8 cellular contexts compared by ENCODE assay signal in genomic region chr10:3887885-3888476, GRCh38.
A peak's percentile ranks its signal among the peaks of the same experiment; 100 is the strongest.
DNase-seq lines count a peak whose midpoint lies in the region; ATAC-seq and TF ChIP-seq lines count a peak whose summit lies in the region.

No MANE protein-coding gene starts in this region.

- BruUV-seq in Calu3 (replicated peaks; lab: Mats Ljungman, UMichigan), result no TSS peak

- intact Hi-C loops in Calu3 (cut with micrococcal nuclease; ENCODE audit: unreplicated experiment), result loop anchor here (1.0 to 10.0 kb wide), 4 partner anchors 36 to 777 kb away; no protein-coding TSS in a partner anchor

- DNase-seq in Calu3 (peak; percentile 72), NT2/D1 (ENCODE audit: low read depth, low spot score) (peak; percentile 59), kidney epithelial cell (ENCODE audit: low read depth) (peak; percentile 94), ureter (ENCODE audit: low spot score) (no peak), SHP77 (lab: John Stamatoyannopoulos, UW) (no peak)
- no peak for DNase-seq in activated naive CD8-positive, alpha-beta T cell treated with anti-CD3 and anti-CD28 coated beads, Interleukin-2, amount 50 U/mL, for 24 hours
- peak in 2 of 3 experiments; percentile 38 to 49 for DNase-seq in stimulated activated CD4-positive, alpha-beta T cell treated with anti-CD3 and anti-CD28 coated beads, TNF-alpha, amount 100 ng/mL, for 24 hours (ENCODE audit: low read depth in 3 of 3)

- H3K9me3 ChIP-seq in NT2/D1 (ENCODE audit: insufficient read depth, low read length), result no peaks in the 10 kb centered on the region

- H3K4me3 ChIP-seq in NT2/D1 (ENCODE audit: insufficient read length, low read depth) (no peak overlapping the region), kidney epithelial cell (ENCODE audit: low read depth, low read length) (no peak overlapping the region)

- H3K27me3 ChIP-seq in NT2/D1 (ENCODE audit: insufficient read depth, insufficient read length) (no peaks in the 10 kb centered on the region), kidney epithelial cell (ENCODE audit: control insufficient read depth, insufficient read depth, low read length) (no peaks in the 10 kb centered on the region)

- H3K9me3 Mint-ChIP-seq in Calu3 (ENCODE audit: low read depth, unreplicated experiment), result no peaks in the 10 kb centered on the region
- H3K9me3 Mint-ChIP-seq in activated naive CD8-positive, alpha-beta T cell treated with anti-CD3 and anti-CD28 coated beads, Interleukin-2, amount 50 U/mL, for 24 hours, result no peaks in the 10 kb centered on the region

- peaks cover 7% of the 10 kb centered on the region for H3K4me1 ChIP-seq in NT2/D1 (ENCODE audit: insufficient read depth, insufficient read length)

- H3K36me3 ChIP-seq in NT2/D1 (ENCODE audit: insufficient read depth, insufficient read length, low read length) (no peaks in the 10 kb centered on the region), kidney epithelial cell (ENCODE audit: control insufficient read depth, insufficient read depth, low read length) (no peaks in the 10 kb centered on the region)

- no peaks in the 10 kb centered on the region for H3K27me3 Mint-ChIP-seq in Calu3 (ENCODE audit: unreplicated experiment)
- no peaks in the 10 kb centered on the region for H3K27me3 Mint-ChIP-seq in activated naive CD8-positive, alpha-beta T cell treated with anti-CD3 and anti-CD28 coated beads, Interleukin-2, amount 50 U/mL, for 24 hours

- TF ChIP-seq CTCF in Calu3 (IDR thresholded peaks at IDR 0.05; ENCODE audit: unreplicated experiment), result no peak
- no peak for TF ChIP-seq CTCF in kidney epithelial cell (IDR thresholded peaks at IDR 0.05; ENCODE audit: insufficient read depth, low read length, poor library complexity, severe bottlenecking)

- H3K4me1 Mint-ChIP-seq in Calu3 (ENCODE audit: low read depth, unreplicated experiment), result peaks cover 78% of the 10 kb centered on the region
- H3K4me1 Mint-ChIP-seq in activated naive CD8-positive, alpha-beta T cell treated with anti-CD3 and anti-CD28 coated beads, Interleukin-2, amount 50 U/mL, for 24 hours, result peaks cover 53% of the 10 kb centered on the region

- CTCF ChIA-PET in Calu3 (lab: Charles Lee), result interaction anchor here (0.8 to 1.7 kb wide), 3 partner anchors 11 to 75 kb away, joined by 3 to 8 read pairs (median 6); no protein-coding TSS in a partner anchor

- H3K9ac ChIP-seq in NT2/D1 (ENCODE audit: insufficient read length, low read depth), result no peak overlapping the region

- peak; percentile 72 for ATAC-seq in GM21786 (IDR thresholded peaks at IDR 0.05; ENCODE audit: unreplicated experiment)
- ATAC-seq in activated naive CD8-positive, alpha-beta T cell treated with anti-CD3 and anti-CD28 coated beads, Interleukin-2, amount 50 U/mL, for 24 hours, result peak; percentile 75

- peak overlapping the region; percentile 100 for H3K27ac Mint-ChIP-seq in Calu3 (ENCODE audit: unreplicated experiment)
- peak overlapping the region; percentile 92 for H3K27ac Mint-ChIP-seq in activated naive CD8-positive, alpha-beta T cell treated with anti-CD3 and anti-CD28 coated beads, Interleukin-2, amount 50 U/mL, for 24 hours

- peaks cover 32% of the 10 kb centered on the region for H3K36me3 Mint-ChIP-seq in Calu3 (ENCODE audit: insufficient read depth, unreplicated experiment)
- H3K36me3 Mint-ChIP-seq in activated naive CD8-positive, alpha-beta T cell treated with anti-CD3 and anti-CD28 coated beads, Interleukin-2, amount 50 U/mL, for 24 hours (ENCODE audit: low read depth), result no peaks in the 10 kb centered on the region

- peak overlapping the region; percentile 69 for H3K4me3 Mint-ChIP-seq in Calu3 (ENCODE audit: low read depth, unreplicated experiment)
- H3K4me3 Mint-ChIP-seq in activated naive CD8-positive, alpha-beta T cell treated with anti-CD3 and anti-CD28 coated beads, Interleukin-2, amount 50 U/mL, for 24 hours, result peak overlapping the region; percentile 49

Comparison
In these comparisons a context has a peak if more than half of its experiments do, and no peak if none do; other contexts are left out.
1. DNase-seq: peak in Calu3 (single experiment), NT2/D1 (single experiment), kidney epithelial cell (single experiment) and stimulated activated CD4-positive, alpha-beta T cell treated with anti-CD3 and anti-CD28 coated beads, TNF-alpha, amount 100 ng/mL, for 24 hours (2 of 3); none in activated naive CD8-positive, alpha-beta T cell treated with anti-CD3 and anti-CD28 coated beads, Interleukin-2, amount 50 U/mL, for 24 hours (single experiment), ureter (single experiment) and SHP77 (0 of 2).